10 cellular contexts compared by ENCODE assay signal in the genomic region with DNA sequence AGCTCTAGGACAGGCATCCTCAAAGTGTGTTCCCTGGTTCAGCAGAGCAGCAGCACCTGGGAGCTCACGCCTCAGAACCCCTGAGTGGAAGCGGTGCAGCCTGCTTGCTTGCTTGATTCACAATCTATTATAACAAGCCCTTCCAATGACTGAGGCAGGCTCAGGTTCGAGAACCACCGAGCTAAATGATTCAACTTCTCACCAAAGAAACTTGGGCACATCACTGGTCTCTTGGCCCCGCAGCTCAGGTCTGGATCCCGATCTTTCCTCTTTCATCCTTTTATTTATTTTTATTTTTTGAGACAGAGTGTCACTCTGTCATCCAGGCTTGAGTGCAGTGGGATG. TPM values are rescaled to one million over a fixed set of nuclear protein-coding genes. Genes with fewer than 3 reads are reported as not detected.
A peak's percentile ranks its signal among the peaks of the same experiment; 100 is the strongest.
DNase-seq lines count a peak whose midpoint lies in the region; ATAC-seq, FAIRE-seq and TF ChIP-seq lines count a peak whose summit lies in the region.
"Had no signal": no experiment of that assay in that cellular context is flagged by ENCODE, and none has a peak within 500 bp of the region (broad histone marks: within the 10 kb centered on the region; RNA-seq: fewer than 3 reads in every experiment).

No MANE protein-coding gene starts in this region.

- H3K4me1 ChIP-seq in CD8-positive, alpha-beta T cell (ENCODE audit: insufficient read depth, low read length) = peaks cover 7% of the 10 kb centered on the region
- H3K4me1 ChIP-seq in foreskin keratinocyte = no peaks in the 10 kb centered on the region

- H3K4me3 Mint-ChIP-seq in CD8-positive, alpha-beta T cell = no peak overlapping the region
- H3K4me3 Mint-ChIP-seq in HFFc6 (peak overlapping the region; percentile 33), chondrocyte (ENCODE audit: unreplicated experiment) (no peak overlapping the region), osteocyte (ENCODE audit: unreplicated experiment) (no peak overlapping the region)
- H3K4me3 Mint-ChIP-seq: T-helper 2 cell treated with Interferon-gamma antibody and Interleukin-4, amounts not matched to agents 5 μg/mL and 100 μg/mL, for 36 hours had no signal

- intact Hi-C loops in CD8-positive, alpha-beta T cell (cut with DNase I, micrococcal nuclease) = no loop called here

- H3K36me3 ChIP-seq in CD8-positive, alpha-beta T cell (ENCODE audit: insufficient read depth, low read length) = peaks cover 15% of the 10 kb centered on the region

- H3K36me3 Mint-ChIP-seq in CD8-positive, alpha-beta T cell = peaks cover 34% of the 10 kb centered on the region
- peaks cover 20% of the 10 kb centered on the region for H3K36me3 Mint-ChIP-seq in HFFc6 (ENCODE audit: low read depth)
- peaks cover 16% of the 10 kb centered on the region for H3K36me3 Mint-ChIP-seq in chondrocyte (ENCODE audit: low read depth)
- peaks cover 24% of the 10 kb centered on the region for H3K36me3 Mint-ChIP-seq in osteocyte (ENCODE audit: unreplicated experiment)

- no peaks in the 10 kb centered on the region for H3K9me3 Mint-ChIP-seq in CD8-positive, alpha-beta T cell
- H3K9me3 Mint-ChIP-seq in HFFc6 = peaks cover 6% of the 10 kb centered on the region; the same call in 1 of the 2 replicates
- no peaks in the 10 kb centered on the region for H3K9me3 Mint-ChIP-seq in chondrocyte (ENCODE audit: low read depth)
- H3K9me3 Mint-ChIP-seq in osteocyte (ENCODE audit: unreplicated experiment) = no peaks in the 10 kb centered on the region
- H3K9me3 Mint-ChIP-seq: T-helper 2 cell treated with Interferon-gamma antibody and Interleukin-4, amounts not matched to agents 5 μg/mL and 100 μg/mL, for 36 hours had no signal

- H3K27me3 ChIP-seq in CD8-positive, alpha-beta T cell (ENCODE audit: insufficient read depth, low read length) = no peaks in the 10 kb centered on the region
- no peaks in the 10 kb centered on the region for H3K27me3 ChIP-seq in foreskin keratinocyte

- CTCF ChIA-PET in CD8-positive, alpha-beta T cell (lab: Charles Lee) = interaction anchor here (1.1 to 2.0 kb wide), 2 partner anchors 9 to 12 kb away, joined by 5 to 11 read pairs; no protein-coding TSS in a partner anchor

- POLR2A ChIA-PET in CD8-positive, alpha-beta T cell (lab: Charles Lee) = interaction anchor here (0.9 to 1.2 kb wide), 3 partner anchors 14 to 67 kb away, joined by 3 to 4 read pairs (median 3); no protein-coding TSS in a partner anchor

- no peak for FAIRE-seq in D721Med (lab: Jason Lieb, UNC)

- H3K27ac Mint-ChIP-seq in CD8-positive, alpha-beta T cell = peak overlapping the region; percentile 72
- peak overlapping the region; percentile 77 for H3K27ac Mint-ChIP-seq in HFFc6
- H3K27ac Mint-ChIP-seq in chondrocyte (ENCODE audit: unreplicated experiment) = peak overlapping the region; percentile 75
- peak overlapping the region; percentile 18 for H3K27ac Mint-ChIP-seq in osteocyte (ENCODE audit: unreplicated experiment)

- TF ChIP-seq CTCF in CD8-positive, alpha-beta T cell (IDR thresholded peaks at IDR 0.05) = no peak
- TF ChIP-seq CTCF in HFFc6 (IDR thresholded peaks at IDR 0.05) = no peak
- TF ChIP-seq CTCF in chondrocyte (IDR thresholded peaks at IDR 0.05) = no peak
- no peak for TF ChIP-seq CTCF in osteocyte (IDR thresholded peaks at IDR 0.05)
- no peak for TF ChIP-seq CTCF in foreskin keratinocyte (conservative IDR thresholded peaks at IDR 0.05)
- no peak for TF ChIP-seq CTCF in D721Med (IDR thresholded peaks at IDR 0.05; ENCODE audit: insufficient read depth, missing control alignments)

- H3K9me3 ChIP-seq in CD8-positive, alpha-beta T cell (ENCODE audit: low read length) = no peaks in the 10 kb centered on the region

- no peaks in the 10 kb centered on the region for H3K27me3 Mint-ChIP-seq in CD8-positive, alpha-beta T cell (ENCODE audit: low read depth)
- peaks cover 34% of the 10 kb centered on the region for H3K27me3 Mint-ChIP-seq in HFFc6 (ENCODE audit: insufficient read depth)
- no peaks in the 10 kb centered on the region for H3K27me3 Mint-ChIP-seq in chondrocyte (ENCODE audit: low read depth)
- no peaks in the 10 kb centered on the region for H3K27me3 Mint-ChIP-seq in osteocyte (ENCODE audit: unreplicated experiment)

- DNase-seq in CD8-positive, alpha-beta T cell = no peak
- DNase-seq in HFFc6 (no peak), chondrocyte (ENCODE audit: low spot score) (peak; percentile 53), osteocyte (ENCODE audit: extremely low spot score, unreplicated experiment) (peak; percentile 46), foreskin keratinocyte (no peak), D721Med (ENCODE audit: insufficient read length, low spot score) (no peak)
- DNase-seq: occipital lobe; stimulated activated naive CD8-positive, alpha-beta T cell treated with anti-CD3 and anti-CD28 coated beads, Interleukin-15, Interleukin-2, amounts not matched to agents 100 U/mL and 50 U/mL, for 24 hours had no signal

- no peak overlapping the region for H3K4me3 ChIP-seq in CD8-positive, alpha-beta T cell (ENCODE audit: low read depth, low read length)

- ATAC-seq in CD8-positive, alpha-beta T cell = no peak
- no peak for ATAC-seq in GM19328 (IDR thresholded peaks at IDR 0.05; ENCODE audit: unreplicated experiment)
- no peak for ATAC-seq in foreskin keratinocyte

- H3K4me1 Mint-ChIP-seq in CD8-positive, alpha-beta T cell (ENCODE audit: low read depth) = peaks cover 11% of the 10 kb centered on the region
- peaks cover 21% of the 10 kb centered on the region for H3K4me1 Mint-ChIP-seq in HFFc6 (ENCODE audit: low read depth)
- H3K4me1 Mint-ChIP-seq in chondrocyte (ENCODE audit: low read depth) = peaks cover 21% of the 10 kb centered on the region
- H3K4me1 Mint-ChIP-seq in osteocyte (ENCODE audit: unreplicated experiment) = peaks cover 9% of the 10 kb centered on the region

- no peak overlapping the region for H3K27ac ChIP-seq in CD8-positive, alpha-beta T cell (ENCODE audit: low read depth, low read length)
- no peak overlapping the region for H3K27ac ChIP-seq in foreskin keratinocyte

RNA-seq across cellular contexts. Expression of gene CLUH, which starts 24.5 kb away (rescaled TPM):
- total RNA-seq in CD8-positive, alpha-beta T cell = 10 to 100 TPM; 50.8 to 51.1 TPM
- 10 to 100 TPM; 42.7 to 62.9 (median 48.6) TPM for total RNA-seq in HFFc6 (2021; fragmentation: NEBNext Ultra II Directional; extraction: Animal tissue kit (Norgen Biotek cat#: 25700))
- total RNA-seq in chondrocyte = 30.8 to 36.6 TPM (median 36.0 TPM) in 3 replicates
- total RNA-seq in osteocyte = 47.0 and 49.4 TPM in 2 replicates
- total RNA-seq in foreskin keratinocyte = 72.3 and 89.1 TPM in 2 replicates
- 35.7 and 43.6 TPM in 2 replicates for polyA plus RNA-seq in foreskin keratinocyte

Comparison
In these comparisons a context has a peak if more than half of its experiments do, and no peak if none do; other contexts are left out.
1. DNase-seq: peak in chondrocyte (single experiment) and osteocyte (single experiment); none in CD8-positive, alpha-beta T cell (0 of 7), HFFc6 (single experiment), foreskin keratinocyte (0 of 2) and D721Med (single experiment).
2. H3K27ac Mint-ChIP-seq: peak in every context shown above with its lines; median percentile 77 in HFFc6; 75 in chondrocyte; 72 in CD8-positive, alpha-beta T cell; 18 in osteocyte.